ENCODE assay signal across 8 cellular contexts in genomic region chr12:12736759-12737676, GRCh38. TPM values are rescaled to one million over a fixed set of nuclear protein-coding genes. Genes with fewer than 3 reads are reported as not detected.
DNase-seq lines count a peak whose midpoint lies in the region; ATAC-seq, FAIRE-seq and TF ChIP-seq lines count a peak whose summit lies in the region.

No MANE protein-coding gene starts in this region.

- ATAC-seq in HG03378 (IDR thresholded peaks at IDR 0.05; ENCODE audit: unreplicated experiment): peak; percentile 69
- peak; percentile 65 for ATAC-seq in body of pancreas

- H3K27me3 ChIP-seq in Caco-2 (replicated peaks; ENCODE audit: control insufficient read depth, insufficient read depth, low read length): no peaks in the 10 kb centered on the region
- H3K27me3 ChIP-seq in SJSA1 (replicated peaks): no peaks in the 10 kb centered on the region
- no peaks in the 10 kb centered on the region for H3K27me3 ChIP-seq in body of pancreas

- no peaks in the 10 kb centered on the region for H3K36me3 Mint-ChIP-seq in Caco-2 (ENCODE audit: insufficient read depth, unreplicated experiment)

- no peaks in the 10 kb centered on the region for H3K9me3 ChIP-seq in Caco-2
- no peaks in the 10 kb centered on the region for H3K9me3 ChIP-seq in SJSA1 (replicated peaks)
- no peaks in the 10 kb centered on the region for H3K9me3 ChIP-seq in body of pancreas

- no peak overlapping the region for H3K4me3 ChIP-seq in Caco-2 (ENCODE audit: low read depth, low read length)
- peak overlapping the region; percentile 25 for H3K4me3 ChIP-seq in SJSA1
- no peak overlapping the region for H3K4me3 ChIP-seq in body of pancreas

- peak overlapping the region; percentile 10 for H3K27ac Mint-ChIP-seq in Caco-2 (ENCODE audit: unreplicated experiment)

- H3K4me3 Mint-ChIP-seq in Caco-2 (ENCODE audit: unreplicated experiment): no peak overlapping the region

- CTCF ChIA-PET in Caco-2 (lab: Charles Lee): interaction anchor here (0.6 to 2.1 kb wide), 34 partner anchors 9 to 387 kb away, joined by 3 to 33 read pairs (median 5); partner anchors contain the start of genes APOLD1, CDKN1B, DUSP16 and GPRC5A

- no peaks in the 10 kb centered on the region for H3K36me3 ChIP-seq in Caco-2 (ENCODE audit: control insufficient read depth, insufficient read depth, low read length)
- peaks cover 23% of the 10 kb centered on the region for H3K36me3 ChIP-seq in SJSA1
- no peaks in the 10 kb centered on the region for H3K36me3 ChIP-seq in body of pancreas (replicated peaks in 1 of 2; ENCODE audit: insufficient read depth in 1 of 2, low read depth in 2 of 2)

- BruUV-seq in Caco-2 (replicated peaks; lab: Mats Ljungman, UMichigan): no TSS peak

- FAIRE-seq in GM19239 (lab: Jason Lieb, UNC) (peak; percentile 96), islet of Langerhans (lab: Jason Lieb, UNC) (peak; percentile 96)

- in situ Hi-C loops in G401 (cut with HindIII; ENCODE audit: low sequenced_read_pairs): no loop called here

- DNase-seq in Caco-2 (peak in 1 of 2 experiments; percentile 47), GM19239 (ENCODE audit: insufficient read length, low spot score) (no peak), SJSA1 (ENCODE audit: low read depth in 1 of 2, low spot score in 2 of 2) (peak; percentile 66 to 81), body of pancreas (peak; percentile 31 to 56 (median 48)), G401 (ENCODE audit: low spot score) (no peak)
- peak; percentile 59 for DNase-seq in stimulated activated CD8-positive, alpha-beta memory T cell treated with anti-CD3 and anti-CD28 coated beads, Interleukin-4, amount 100 ng/mL, for 48 hours

- WGBS in body of pancreas, 2 donors: 49 to 50% methylated on average over 9 of the region's 9 CpGs

- peak; percentile 66 to 68 for TF ChIP-seq CTCF in Caco-2 (IDR thresholded peaks at IDR 0.05; ENCODE audit: insufficient read depth in 1 of 2, low read depth in 1 of 2, low read length in 1 of 2, severe bottlenecking in 1 of 2, unreplicated experiment in 1 of 2)
- peak; percentile 18 to 70 (median 50) for TF ChIP-seq CTCF in body of pancreas (IDR thresholded peaks at IDR 0.05)

- intact Hi-C loops in Caco-2 (cut with micrococcal nuclease; ENCODE audit: unreplicated experiment) (no loop called here), body of pancreas (cut with DNase I) (no loop called here)

- H3K4me1 ChIP-seq in Caco-2 (no peaks in the 10 kb centered on the region; the same call in 1 of the 2 replicates), SJSA1 (replicated peaks) (peaks cover 37% of the 10 kb centered on the region), body of pancreas (peaks cover 30% of the 10 kb centered on the region)

- TF ChIP-seq POLR2A in body of pancreas (IDR thresholded peaks at IDR 0.05): no peak

- peaks cover 25% of the 10 kb centered on the region for H3K4me1 Mint-ChIP-seq in Caco-2 (ENCODE audit: low read depth, unreplicated experiment)

- peak overlapping the region; percentile 57 for H3K27ac ChIP-seq in SJSA1
- H3K27ac ChIP-seq in body of pancreas: peak overlapping the region in 2 of 4 donors; percentile 21 to 28

- no peaks in the 10 kb centered on the region for H3K27me3 Mint-ChIP-seq in Caco-2 (ENCODE audit: insufficient read depth, unreplicated experiment)

- no peaks in the 10 kb centered on the region for H3K9me3 Mint-ChIP-seq in Caco-2 (ENCODE audit: unreplicated experiment)

- POLR2A ChIA-PET in Caco-2 (lab: Charles Lee): interaction anchor here (0.5 to 0.9 kb wide), 5 partner anchors 9 to 362 kb away, joined by 3 to 9 read pairs (median 5); partner anchors contain the start of gene GPRC5A

RNA-seq across cellular contexts. Expression of gene CDKN1B, which starts 19.9 kb away (rescaled TPM):
- total RNA-seq in Caco-2 (2022) (107 and 115 TPM in 2 replicates), body of pancreas (10 to 100 TPM; 11.9 to 28.3 TPM)
- total RNA-seq in SJSA1 (2014; rRNA removed; shearing (Covaris generic)): 42.8 and 44.8 TPM in 2 replicates
- total RNA-seq in G401 (2014; rRNA removed; shearing (Covaris generic)): 65.6 and 81.7 TPM in 2 replicates

RNA-seq across cellular contexts. Expression of gene GPR19, which starts 41.0 kb away (rescaled TPM):
- 8.4 and 9.8 TPM in 2 replicates for total RNA-seq in Caco-2 (2022)
- 0.78 and 1.8 TPM in 2 replicates for total RNA-seq in SJSA1 (2014; rRNA removed; shearing (Covaris generic))
- not detected for total RNA-seq in body of pancreas
- total RNA-seq in G401 (2014; rRNA removed; shearing (Covaris generic)): 1.0 and 1.3 TPM in 2 replicates

RNA-seq across cellular contexts. Expression of gene APOLD1, which starts 48.4 kb away (rescaled TPM):
- 4.1 and 4.7 TPM in 2 replicates for total RNA-seq in Caco-2 (2022)
- 6.5 and 10.6 TPM in 2 replicates for total RNA-seq in SJSA1 (2014; rRNA removed; shearing (Covaris generic))
- 10 to 100 TPM; 10.1 to 23.4 TPM for total RNA-seq in body of pancreas
- 31.6 and 39.5 TPM in 2 replicates for total RNA-seq in G401 (2014; rRNA removed; shearing (Covaris generic))

Comparison
In these comparisons a context has a peak if more than half of its experiments do, and no peak if none do; other contexts are left out.
1. DNase-seq: peak in SJSA1 (2 of 2), body of pancreas (4 of 4) and stimulated activated CD8-positive, alpha-beta memory T cell treated with anti-CD3 and anti-CD28 coated beads, Interleukin-4, amount 100 ng/mL, for 48 hours (single experiment); none in GM19239 (single experiment) and G401 (single experiment).